In genomic region chr20:50688256-50688655, GRCh38 we compare ENCODE assay signal across 1 cellular context.
TF ChIP-seq lines count a peak whose summit lies in the region.

No MANE protein-coding gene starts in this region.

TF ChIP-seq in HepG2, 621 proteins besides CTCF, POLR2A, EP300 and RAD21 (continued from another document):
- TF ChIP-seq ZNF770 (CRISPR knock-in tag; IDR thresholded peaks at IDR 0.05): 0 out of 2 replicates have a peak, but pooled peaks have one; percentile 25
- no peak for TF ChIP-seq ZNF280D (CRISPR knock-in tag; IDR thresholded peaks at IDR 0.05)
- no peak for TF ChIP-seq GMEB2 (CRISPR knock-in tag; IDR thresholded peaks at IDR 0.05; ENCODE audit: low read depth)
